ENCODE assay signal across 15 cellular contexts in the genomic region with DNA sequence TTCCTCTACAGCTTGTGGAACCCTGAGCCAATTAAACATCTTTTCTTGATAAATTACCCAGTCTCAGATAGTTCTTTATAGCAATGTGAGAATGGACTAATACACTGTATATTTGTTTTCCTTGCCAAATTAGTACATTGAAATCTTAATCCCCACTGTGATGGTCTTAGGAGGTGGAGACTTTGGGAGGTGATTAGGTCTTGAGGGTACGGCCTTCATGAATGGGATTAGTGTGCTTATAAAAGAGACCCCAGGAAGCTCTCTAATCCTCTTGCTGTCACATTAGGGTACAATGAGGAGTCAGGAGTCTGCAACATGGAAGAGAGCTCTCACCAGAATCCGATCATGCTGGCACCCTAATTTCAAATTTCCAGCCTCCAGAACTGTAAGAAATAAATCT.
A peak's percentile ranks its signal among the peaks of the same experiment; 100 is the strongest.
DNase-seq lines count a peak whose midpoint lies in the region; ATAC-seq, FAIRE-seq and TF ChIP-seq lines count a peak whose summit lies in the region.
"Had no signal": no experiment of that assay in that cellular context is flagged by ENCODE, and none has a peak within 500 bp of the region (broad histone marks: within the 10 kb centered on the region; RNA-seq: fewer than 3 reads in every experiment).

No MANE protein-coding gene starts in this region.

- H2AK5ac ChIP-seq in mesendoderm (ENCODE audit: low read length): no peak overlapping the region

- no peak overlapping the region for H3K4me3 Mint-ChIP-seq in immature natural killer cell

- no peak for FAIRE-seq in A549 (lab: Jason Lieb, UNC)
- FAIRE-seq: GM12891, HepG2, HTR-8/SVneo had no signal

- H3K4me2 ChIP-seq in A549 (no peak overlapping the region), mesendoderm (ENCODE audit: low read length) (no peak overlapping the region)
- H3K4me2 ChIP-seq: BLaER1 had no signal

- no peak for TF ChIP-seq CTCF in A549 (IDR thresholded peaks at IDR 0.05)
- TF ChIP-seq CTCF in retinal pigment epithelial cell (conservative IDR thresholded peaks at IDR 0.05; ENCODE audit: low read depth, low read length): no peak
- no peak for TF ChIP-seq CTCF in esophagus muscularis mucosa (IDR thresholded peaks at IDR 0.05)

- H4K5ac ChIP-seq in mesendoderm (ENCODE audit: low read length): no peak overlapping the region

- H3K9me3 ChIP-seq in A549 (0 out of 3 replicates have a peak, but pooled peaks cover 3% of the 10 kb centered on the region), esophagus muscularis mucosa (no peaks in the 10 kb centered on the region)
- H3K9me3 ChIP-seq: BLaER1 had no signal

- H2BK120ac ChIP-seq in mesendoderm (ENCODE audit: low read depth, low read length): no peak overlapping the region

- H3K4me1 ChIP-seq in A549 (peaks cover 39% of the 10 kb centered on the region), mesendoderm (ENCODE audit: control insufficient read depth, low read depth, low read length) (peaks cover 3% of the 10 kb centered on the region), esophagus muscularis mucosa (no peaks in the 10 kb centered on the region)
- H3K4me1 ChIP-seq: BLaER1 had no signal

- H3K4ac ChIP-seq in mesendoderm (ENCODE audit: low read depth, low read length): peak overlapping the region; percentile 76

- no peaks in the 10 kb centered on the region for H3K79me2 ChIP-seq in mesendoderm (ENCODE audit: control insufficient read depth, insufficient read depth, low read length)

- H3K79me1 ChIP-seq in mesendoderm (ENCODE audit: low read length): no peaks in the 10 kb centered on the region

- H3K27me3 ChIP-seq in mesendoderm (ENCODE audit: insufficient read depth, low read length, poor library complexity) (no peaks in the 10 kb centered on the region), esophagus muscularis mucosa (no peaks in the 10 kb centered on the region)
- H3K27me3 ChIP-seq: BLaER1 had no signal

- DNase-seq in A549 (ENCODE audit: low read depth in 1 of 2, low spot score in 1 of 2) (no peak), NCI-H82 treated with DMSO at 0.1 percent for 48 hours (lab: John Stamatoyannopoulos, UW; ENCODE audit: unreplicated experiment) (peak; percentile 83), mesendoderm (no peak), retinal pigment epithelial cell (ENCODE audit: low read depth) (peak; percentile 54), sciatic nerve (ENCODE audit: low spot score) (no peak), esophagus muscularis mucosa (ENCODE audit: extremely low spot score) (no peak), immature natural killer cell (no peak)
- DNase-seq: AML-193, DMS79, HCEC 1CT had no signal

- peak overlapping the region; percentile 74 for H3K27ac ChIP-seq in A549
- no peak overlapping the region for H3K27ac ChIP-seq in mesendoderm (ENCODE audit: low read depth, low read length)
- no peak overlapping the region for H3K27ac ChIP-seq in esophagus muscularis mucosa (replicated peaks in 1 of 4)
- H3K27ac ChIP-seq: 22Rv1, BLaER1 had no signal

- H3K27me3 Mint-ChIP-seq in immature natural killer cell (ENCODE audit: low read depth in 3 of 3): peaks cover 1 to 5% (median 2%) of the 10 kb centered on the region in 3 donors

- no peak overlapping the region for H3K18ac ChIP-seq in mesendoderm (ENCODE audit: low read length)

- CTCF ChIA-PET in A549 (lab: Yijun Ruan, JAX): no interaction called here

- TF ChIP-seq EP300 in A549 (IDR thresholded peaks at IDR 0.05) (no peak), esophagus muscularis mucosa (IDR thresholded peaks at IDR 0.05) (no peak)

- no peak overlapping the region for H3K23ac ChIP-seq in mesendoderm (ENCODE audit: low read length)

- POLR2A ChIA-PET in A549 (lab: Yijun Ruan, JAX): no interaction called here

- no peaks in the 10 kb centered on the region for H3K9me3 Mint-ChIP-seq in immature natural killer cell

- no peak overlapping the region for H3K27ac Mint-ChIP-seq in immature natural killer cell

- TF ChIP-seq POLR2A in A549 (IDR thresholded peaks at IDR 0.05; ENCODE audit: low read length) (no peak), esophagus muscularis mucosa (IDR thresholded peaks at IDR 0.05; ENCODE audit: low read depth) (no peak)

- 100% methylated on average over 2 of the region's 2 CpGs for WGBS in A549 (ENCODE audit: missing lambda C conversion rate)
- no CpG with 5 or more reads among the region's 2 CpGs for WGBS in mesendoderm (ENCODE audit: extremely low coverage, insufficient coverage, low lambda C conversion rate)
- WGBS in esophagus muscularis mucosa: 70% methylated on average over 2 of the region's 2 CpGs

- H2BK15ac ChIP-seq in mesendoderm (replicated peaks; ENCODE audit: low read depth): no peak overlapping the region

- H3K4me1 Mint-ChIP-seq in immature natural killer cell: no peaks in the 10 kb centered on the region

- intact Hi-C loops in sciatic nerve (cut with DNase I) (no loop called here), esophagus muscularis mucosa (cut with DNase I) (no loop called here)

- no peak overlapping the region for H3K9ac ChIP-seq in mesendoderm (ENCODE audit: low read length)
- H3K9ac ChIP-seq: BLaER1 had no signal

- no peak overlapping the region for H2BK5ac ChIP-seq in mesendoderm (ENCODE audit: low read length)

- H3K4me3 ChIP-seq in A549 (no peak overlapping the region), mesendoderm (ENCODE audit: low read length) (no peak overlapping the region), retinal pigment epithelial cell (ENCODE audit: low read length) (no peak overlapping the region), esophagus muscularis mucosa (no peak overlapping the region)
- H3K4me3 ChIP-seq: BLaER1 had no signal

- no peak overlapping the region for H3K56ac ChIP-seq in mesendoderm (ENCODE audit: low read length)

- no peaks in the 10 kb centered on the region for H3K36me3 Mint-ChIP-seq in immature natural killer cell

- H3K36me3 ChIP-seq in mesendoderm (ENCODE audit: control insufficient read depth, insufficient read depth, low read length) (no peaks in the 10 kb centered on the region), esophagus muscularis mucosa (no peaks in the 10 kb centered on the region)
- H3K36me3 ChIP-seq: BLaER1 had no signal

- TF ChIP-seq RAD21 in A549 (conservative IDR thresholded peaks at IDR 0.05 in 1 of 2, IDR thresholded peaks at IDR 0.05 in 1 of 2): no peak

- peak overlapping the region; percentile 5 for H4K8ac ChIP-seq in mesendoderm (ENCODE audit: low read depth, low read length)

- ATAC-seq in A549 (no peak), sciatic nerve (no peak)
- ATAC-seq: HepG2 had no signal

TF ChIP-seq in A549, 52 proteins besides CTCF, POLR2A, EP300 and RAD21:
- TF ChIP-seq, protein P1, sequence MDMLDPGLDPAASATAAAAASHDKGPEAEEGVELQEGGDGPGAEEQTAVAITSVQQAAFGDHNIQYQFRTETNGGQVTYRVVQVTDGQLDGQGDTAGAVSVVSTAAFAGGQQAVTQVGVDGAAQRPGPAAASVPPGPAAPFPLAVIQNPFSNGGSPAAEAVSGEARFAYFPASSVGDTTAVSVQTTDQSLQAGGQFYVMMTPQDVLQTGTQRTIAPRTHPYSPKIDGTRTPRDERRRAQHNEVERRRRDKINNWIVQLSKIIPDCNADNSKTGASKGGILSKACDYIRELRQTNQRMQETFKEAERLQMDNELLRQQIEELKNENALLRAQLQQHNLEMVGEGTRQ (IDR thresholded peaks at IDR 0.05): no peak
- TF ChIP-seq ZFP36 (IDR thresholded peaks at IDR 0.05; ENCODE audit: borderline replicate concordance, partially characterized antibody): no peak
- no peak for TF ChIP-seq TFCP2L1 (CRISPR knock-in tag; IDR thresholded peaks at IDR 0.05)
- no peak for TF ChIP-seq HDAC2 (IDR thresholded peaks at IDR 0.05)
- no peak for TF ChIP-seq FOSB (CRISPR knock-in tag; IDR thresholded peaks at IDR 0.05)
- TF ChIP-seq BHLHE40 (IDR thresholded peaks at IDR 0.05; ENCODE audit: low read depth, low read length): no peak
- no peak for TF ChIP-seq ZC3H11A (IDR thresholded peaks at IDR 0.05)
- TF ChIP-seq POLR2AphosphoS2 (conservative IDR thresholded peaks at IDR 0.05; ENCODE audit: low read length): no peak
- TF ChIP-seq RARB (CRISPR knock-in tag; IDR thresholded peaks at IDR 0.05): no peak
- no peak for TF ChIP-seq MAFK (IDR thresholded peaks at IDR 0.05; ENCODE audit: partially characterized antibody)
- TF ChIP-seq, protein P2, sequence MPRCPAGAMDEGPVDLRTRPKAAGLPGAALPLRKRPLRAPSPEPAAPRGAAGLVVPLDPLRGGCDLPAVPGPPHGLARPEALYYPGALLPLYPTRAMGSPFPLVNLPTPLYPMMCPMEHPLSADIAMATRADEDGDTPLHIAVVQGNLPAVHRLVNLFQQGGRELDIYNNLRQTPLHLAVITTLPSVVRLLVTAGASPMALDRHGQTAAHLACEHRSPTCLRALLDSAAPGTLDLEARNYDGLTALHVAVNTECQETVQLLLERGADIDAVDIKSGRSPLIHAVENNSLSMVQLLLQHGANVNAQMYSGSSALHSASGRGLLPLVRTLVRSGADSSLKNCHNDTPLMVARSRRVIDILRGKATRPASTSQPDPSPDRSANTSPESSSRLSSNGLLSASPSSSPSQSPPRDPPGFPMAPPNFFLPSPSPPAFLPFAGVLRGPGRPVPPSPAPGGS (IDR thresholded peaks at IDR 0.05): no peak
- no peak for TF ChIP-seq CHD2 (IDR thresholded peaks at IDR 0.05; ENCODE audit: low read length, partially characterized antibody)
- no peak for TF ChIP-seq MYC (IDR thresholded peaks at IDR 0.05; ENCODE audit: borderline replicate concordance, low read length)

Comparison
In these comparisons a context has a peak if more than half of its experiments do, and no peak if none do; other contexts are left out.
1. DNase-seq: peak in NCI-H82 treated with DMSO at 0.1 percent for 48 hours (single experiment) and retinal pigment epithelial cell (single experiment); none in A549 (0 of 2), mesendoderm (single experiment), sciatic nerve (single experiment), esophagus muscularis mucosa (single experiment) and immature natural killer cell (0 of 3).
2. H3K27ac ChIP-seq: peak in A549 (2 of 2); none in mesendoderm (single experiment) and esophagus muscularis mucosa (0 of 4).